In the genomic region with DNA sequence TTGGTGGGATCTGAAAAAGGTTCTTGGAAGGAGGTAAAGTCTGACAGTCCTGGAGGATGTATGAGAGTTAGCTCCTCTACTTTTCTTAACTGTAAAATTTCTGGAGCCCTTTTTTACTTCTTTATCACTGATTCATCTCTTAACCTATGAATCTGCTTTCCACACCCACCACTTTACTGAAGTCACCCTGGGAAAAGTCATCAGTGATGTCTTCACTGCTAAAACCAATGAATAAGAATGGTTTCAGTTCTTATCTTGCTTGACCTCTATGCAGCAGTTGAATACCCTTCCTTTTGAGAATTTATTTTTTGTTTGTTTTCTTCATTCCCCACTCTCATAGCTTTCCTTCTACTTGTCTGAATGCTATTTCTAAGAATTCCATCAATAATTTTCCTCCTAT, we compare ENCODE assay signal across 21 cellular contexts.
"Had no signal": no experiment of that assay in that cellular context is flagged by ENCODE, and none has a peak within 500 bp of the region (broad histone marks: within the 10 kb centered on the region; RNA-seq: fewer than 3 reads in every experiment).

No MANE protein-coding gene starts in this region.

- H3K9me3 ChIP-seq: colonic mucosa, MG63 had no signal

- H3K36me3 ChIP-seq: colonic mucosa, MG63, WERI-Rb-1 had no signal

- H3K27ac ChIP-seq: colonic mucosa, WERI-Rb-1 had no signal

- H3K27ac Mint-ChIP-seq: activated naive CD4-positive, alpha-beta T cell treated with anti-CD3 and anti-CD28 coated beads, Interleukin-2, amount 50 U/mL, for 24 hours; T-helper 17 cell had no signal

- H3K4me1 ChIP-seq: colonic mucosa had no signal

- H3K4me3 Mint-ChIP-seq: activated naive CD4-positive, alpha-beta T cell treated with anti-CD3 and anti-CD28 coated beads, Interleukin-2, amount 50 U/mL, for 24 hours; T-helper 17 cell had no signal

- DNase-seq: activated CD4-positive, alpha-beta T cell treated with anti-CD3 and anti-CD28 coated beads for 4 hours; activated CD4-positive, alpha-beta T cell treated with anti-CD3 and anti-CD28 coated beads, Interleukin-2, amount 50 U/mL, for 4 hours; activated CD8-positive, alpha-beta memory T cell treated with anti-CD3 and anti-CD28 coated beads for 24 hours; activated T-cell treated with anti-CD3 and anti-CD28 coated beads, Interleukin-2, amount 50 U/mL, for 48 hours; anterior cingulate cortex; colonic mucosa; MG63; MV-4-11; NCI-H1092 treated with DMSO at 0.1 percent for 48 hours; NCI-H1417 treated with DMSO at 0.1 percent for 48 hours; NCI-H1694; NCI-H2029; NCI-H2107; NCI-H345; NCI-H510A; NCI-H69; PC-3; SHP77 treated with DMSO at 0.1 percent for 48 hours; T-helper 17 cell; WERI-Rb-1 had no signal

- ATAC-seq: PC-3, T-helper 17 cell had no signal

- H3K4me1 Mint-ChIP-seq: activated naive CD4-positive, alpha-beta T cell treated with anti-CD3 and anti-CD28 coated beads, Interleukin-2, amount 50 U/mL, for 24 hours; T-helper 17 cell had no signal

- H3K9me3 Mint-ChIP-seq: activated naive CD4-positive, alpha-beta T cell treated with anti-CD3 and anti-CD28 coated beads, Interleukin-2, amount 50 U/mL, for 24 hours had no signal

- H3K4me3 ChIP-seq: colonic mucosa, MG63 had no signal

- H3K27me3 ChIP-seq: colonic mucosa, MG63 had no signal

- H3K36me3 Mint-ChIP-seq: activated naive CD4-positive, alpha-beta T cell treated with anti-CD3 and anti-CD28 coated beads, Interleukin-2, amount 50 U/mL, for 24 hours had no signal
